In genomic region chr18:8988262-8988871, GRCh38 we compare ENCODE assay signal across 8 cellular contexts.
DNase-seq lines count a peak whose midpoint lies in the region; ATAC-seq and TF ChIP-seq lines count a peak whose summit lies in the region.

No MANE protein-coding gene starts in this region.

- no peaks in the 10 kb centered on the region for H3K27me3 ChIP-seq in dorsolateral prefrontal cortex

- peak overlapping the region in 1 of 59 donors; percentile 76 for H3K27ac ChIP-seq in dorsolateral prefrontal cortex

- ATAC-seq in Right ventricle myocardium inferior (peak; percentile 53), HG03159 (IDR thresholded peaks at IDR 0.05; ENCODE audit: unreplicated experiment) (peak; percentile 72)

- DNase-seq in Right ventricle myocardium inferior (ENCODE audit: missing footprints) (peak; percentile 61), cardiac septum (ENCODE audit: low spot score) (no peak), NCI-H510A treated with DMSO at 0.1 percent for 48 hours (lab: John Stamatoyannopoulos, UW) (peak; percentile 86), dorsolateral prefrontal cortex (peak; percentile 39 to 83 (median 72)), medulla oblongata (ENCODE audit: extremely low spot score) (peak; percentile 71)
- DNase-seq in activated CD4-positive, alpha-beta T cell treated with anti-CD3 and anti-CD28 coated beads, Interleukin-2, amount 50 U/mL, for 24 hours (ENCODE audit: low read depth in 1 of 2, low spot score in 1 of 2) = peak; percentile 11 to 36
- peak; percentile 3 to 22 for DNase-seq in stimulated activated CD8-positive, alpha-beta memory T cell treated with anti-CD3 and anti-CD28 coated beads, Interleukin-4, amount 100 ng/mL, for 1 hour (ENCODE audit: low read depth in 2 of 2, low spot score in 1 of 2)

- intact Hi-C loops in Right ventricle myocardium inferior (cut with DNase I) (loop anchor here (1.0 kb wide), 2 partner anchors 292 to 334 kb away; no protein-coding TSS in a partner anchor), cardiac septum (cut with DNase I) (loop anchor here (2.0 kb wide), 1 partner anchor 292 kb away; no protein-coding TSS in a partner anchor), dorsolateral prefrontal cortex (cut with DNase I) (loop anchor here (2.0 to 10.0 kb wide), 4 partner anchors 194 to 334 kb away; partner anchors contain the start of gene MTCL1 (in 1 of the 2))

- no peak overlapping the region for H3K4me3 ChIP-seq in dorsolateral prefrontal cortex

- TF ChIP-seq CTCF in dorsolateral prefrontal cortex (IDR thresholded peaks at IDR 0.05 in 54 of 56, conservative IDR thresholded peaks at IDR 0.05 in 2 of 56; ENCODE audit: low read depth in 1 of 56, partially characterized antibody in 56 of 56) = peak; percentile 27 to 91 (median 77)
